Comparison of ENCODE assay signal across 8 cellular contexts in genomic region chr7:1537631-1538412, GRCh38. TPM values are rescaled to one million over a fixed set of nuclear protein-coding genes. Genes with fewer than 3 reads are reported as not detected.
DNase-seq lines count a peak whose midpoint lies in the region; ATAC-seq lines count a peak whose summit lies in the region.

No MANE protein-coding gene starts in this region.

- H3K27ac ChIP-seq in epithelial cell of prostate (peak overlapping the region; percentile 65), urinary bladder (ENCODE audit: low read depth) (peak overlapping the region; percentile 70)

- H3K36me3 ChIP-seq in urinary bladder (ENCODE audit: insufficient read depth): peaks cover 6% of the 10 kb centered on the region

- H3K4me3 ChIP-seq in urinary bladder (ENCODE audit: low read depth, low read length): peak overlapping the region; percentile 21

- DNase-seq in GM04503 (ENCODE audit: low read depth) (peak; percentile 42), RKO (ENCODE audit: low spot score) (peak; percentile 29), epithelial cell of prostate (ENCODE audit: low read depth, low spot score) (no peak), mucosa of gallbladder (ENCODE audit: low spot score) (peak; percentile 92)
- DNase-seq in central memory CD4-positive, alpha-beta T cell: no peak

- WGBS in urinary bladder: 17% methylated on average over 50 of the region's 50 CpGs

- H3K4me1 ChIP-seq in urinary bladder (ENCODE audit: insufficient read depth): peaks cover 4% of the 10 kb centered on the region

- ATAC-seq in GM19035 (IDR thresholded peaks at IDR 0.05; ENCODE audit: unreplicated experiment) (no peak), HG03432 (IDR thresholded peaks at IDR 0.05; ENCODE audit: unreplicated experiment) (no peak)

RNA-seq across cellular contexts. Expression of gene MAFK, which starts 7.3 kb away (rescaled TPM):
- 56.6 TPM for total RNA-seq in mucosa of gallbladder
- total RNA-seq in urinary bladder: 15.1 TPM
- 54.9 TPM for polyA plus RNA-seq in urinary bladder

RNA-seq across cellular contexts. Expression of gene TMEM184A, which starts 18.2 kb away (rescaled TPM):
- total RNA-seq in mucosa of gallbladder: 39.8 TPM
- total RNA-seq in urinary bladder: 9.7 TPM
- polyA plus RNA-seq in urinary bladder: 6.7 TPM

RNA-seq across cellular contexts. Expression of gene PSMG3, which starts 32.0 kb away (rescaled TPM):
- 23.7 TPM for total RNA-seq in mucosa of gallbladder
- 12.1 TPM for total RNA-seq in urinary bladder
- polyA plus RNA-seq in urinary bladder: 34.6 TPM

RNA-seq across cellular contexts. Expression of gene INTS1, which starts 33.6 kb away (rescaled TPM):
- total RNA-seq in mucosa of gallbladder: 108 TPM
- total RNA-seq in urinary bladder: 13.7 TPM
- 55.6 TPM for polyA plus RNA-seq in urinary bladder

Comparison
In these comparisons a context has a peak if more than half of its experiments do, and no peak if none do; other contexts are left out.
1. DNase-seq: peak in GM04503 (single experiment), RKO (single experiment) and mucosa of gallbladder (single experiment); none in epithelial cell of prostate (single experiment) and central memory CD4-positive, alpha-beta T cell (single experiment).